Comparison of ENCODE assay signal across 1 cellular context in genomic region chr11:69356703-69357457, GRCh38.
TF ChIP-seq lines count a peak whose summit lies in the region.

No MANE protein-coding gene starts in this region.

TF ChIP-seq in IMR-90, 13 proteins besides CTCF, POLR2A, EP300 and RAD21:
- TF ChIP-seq MAZ (IDR thresholded peaks at IDR 0.05; ENCODE audit: borderline replicate concordance, low read depth, low read length) (no peak), RFX5 (IDR thresholded peaks at IDR 0.05; ENCODE audit: low read depth, low read length) (no peak), NFE2L2 (IDR thresholded peaks at IDR 0.05; ENCODE audit: low read depth, low read length) (no peak), RCOR1 (IDR thresholded peaks at IDR 0.05; ENCODE audit: insufficient replicate concordance, low read length) (no peak), MXI1 (IDR thresholded peaks at IDR 0.05; ENCODE audit: borderline replicate concordance, low read depth, low read length) (no peak), SMC3 (IDR thresholded peaks at IDR 0.05; ENCODE audit: low read depth, low read length) (no peak), FOS (IDR thresholded peaks at IDR 0.05; ENCODE audit: low read depth, low read length) (no peak), CEBPB (IDR thresholded peaks at IDR 0.05; ENCODE audit: low read depth, low read length) (no peak), USF2 (IDR thresholded peaks at IDR 0.05; ENCODE audit: low read depth, low read length) (no peak)
